1 cellular context compared by ENCODE assay signal in the genomic region with DNA sequence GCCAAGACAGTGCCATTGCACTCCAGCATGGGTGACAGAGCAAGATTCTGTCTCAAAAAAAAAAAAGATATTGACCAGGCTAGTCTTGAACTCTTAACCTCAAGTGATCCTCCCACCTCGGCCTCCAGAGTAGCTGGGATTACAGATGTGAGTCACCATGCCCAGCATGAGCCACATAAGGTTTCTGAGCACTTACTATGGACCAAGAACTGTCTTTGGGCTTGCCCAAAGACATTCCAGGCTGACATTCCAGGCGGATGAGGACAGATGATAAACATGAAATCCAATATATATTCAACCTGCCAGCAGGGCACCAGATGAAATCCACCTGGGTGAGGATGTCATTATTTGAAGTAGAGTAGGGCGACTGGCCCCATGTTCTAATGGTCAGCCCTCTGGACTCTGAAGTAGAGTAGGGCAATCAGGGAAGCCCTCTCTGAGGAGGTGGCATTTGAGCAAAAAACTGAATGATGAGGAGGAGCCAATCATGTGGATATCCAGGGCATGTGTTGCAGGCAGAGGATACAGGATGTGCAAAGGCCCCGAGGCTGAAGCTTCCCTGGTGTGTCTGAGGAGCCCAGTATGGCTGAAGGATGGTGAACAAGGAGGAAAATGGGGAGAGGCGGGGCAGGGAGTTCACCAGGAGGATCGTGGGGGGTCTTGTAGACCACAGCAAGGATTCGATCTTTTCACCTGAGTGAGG.
TF ChIP-seq lines count a peak whose summit lies in the region.

No MANE protein-coding gene starts in this region.

TF ChIP-seq in H1, 55 proteins besides CTCF, POLR2A, EP300 and RAD21:
- TF ChIP-seq SAP30 (IDR thresholded peaks at IDR 0.05; ENCODE audit: insufficient read depth, insufficient replicate concordance, low read length) (no peak), JUND (IDR thresholded peaks at IDR 0.05; ENCODE audit: low read length) (0 out of 2 replicates have a peak, but pooled peaks have one; percentile 15), TEAD4 (IDR thresholded peaks at IDR 0.05; ENCODE audit: low read depth, low read length) (peak; percentile 27; the same call in 1 of the 2 replicates), TCF12 (IDR thresholded peaks at IDR 0.05; ENCODE audit: low read depth, low read length) (no peak)
TF ChIP-seq in H1: peak in this region for 2.
